Comparison of ENCODE assay signal across 7 cellular contexts in the genomic region with DNA sequence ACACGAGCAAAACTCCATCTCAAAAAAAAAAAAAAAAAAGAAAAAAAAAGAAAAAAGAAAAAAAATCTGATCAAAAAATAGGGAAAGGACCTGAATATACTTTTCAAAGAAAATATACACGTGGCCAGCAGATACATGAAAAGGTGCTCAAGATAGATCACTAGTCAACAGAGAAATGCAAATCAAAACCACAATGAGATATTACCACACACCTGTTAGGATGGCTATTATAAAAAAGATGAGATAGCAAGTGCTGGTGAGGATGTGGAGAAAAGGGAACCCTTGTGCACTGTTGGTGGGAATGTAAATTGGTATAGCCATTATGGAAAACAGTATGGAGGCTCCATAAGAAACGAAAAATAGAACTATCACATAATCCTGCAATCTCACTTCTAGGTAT.
DNase-seq lines count a peak whose midpoint lies in the region; ATAC-seq and FAIRE-seq lines count a peak whose summit lies in the region.
"Not testable (repeated sequence)": the region's sequence is repeated elsewhere in the genome, so short reads cannot be mapped to it uniquely, and the experiment has no call there.

No MANE protein-coding gene starts in this region.

- not testable (repeated sequence) for DNase-seq in GM18507 (ENCODE audit: extremely low spot score, insufficient read length, low read depth)
- DNase-seq in NCI-H526 treated with DMSO at 0.1 percent for 48 hours (lab: John Stamatoyannopoulos, UW), result peak; percentile 73

- ATAC-seq in GM19043 (IDR thresholded peaks at IDR 0.05; ENCODE audit: low read depth, unreplicated experiment) (peak; percentile 73), GM21423 (IDR thresholded peaks at IDR 0.05; ENCODE audit: unreplicated experiment) (peak; percentile 73), HG02623 (IDR thresholded peaks at IDR 0.05; ENCODE audit: unreplicated experiment) (peak; percentile 74), HG03039 (IDR thresholded peaks at IDR 0.05; ENCODE audit: unreplicated experiment) (peak; percentile 76), HG03378 (IDR thresholded peaks at IDR 0.05; ENCODE audit: unreplicated experiment) (peak; percentile 78)

- FAIRE-seq in GM18507 (lab: Jason Lieb, UNC), result peak; percentile 91
